Comparison of ENCODE assay signal across 8 cellular contexts in the genomic region with DNA sequence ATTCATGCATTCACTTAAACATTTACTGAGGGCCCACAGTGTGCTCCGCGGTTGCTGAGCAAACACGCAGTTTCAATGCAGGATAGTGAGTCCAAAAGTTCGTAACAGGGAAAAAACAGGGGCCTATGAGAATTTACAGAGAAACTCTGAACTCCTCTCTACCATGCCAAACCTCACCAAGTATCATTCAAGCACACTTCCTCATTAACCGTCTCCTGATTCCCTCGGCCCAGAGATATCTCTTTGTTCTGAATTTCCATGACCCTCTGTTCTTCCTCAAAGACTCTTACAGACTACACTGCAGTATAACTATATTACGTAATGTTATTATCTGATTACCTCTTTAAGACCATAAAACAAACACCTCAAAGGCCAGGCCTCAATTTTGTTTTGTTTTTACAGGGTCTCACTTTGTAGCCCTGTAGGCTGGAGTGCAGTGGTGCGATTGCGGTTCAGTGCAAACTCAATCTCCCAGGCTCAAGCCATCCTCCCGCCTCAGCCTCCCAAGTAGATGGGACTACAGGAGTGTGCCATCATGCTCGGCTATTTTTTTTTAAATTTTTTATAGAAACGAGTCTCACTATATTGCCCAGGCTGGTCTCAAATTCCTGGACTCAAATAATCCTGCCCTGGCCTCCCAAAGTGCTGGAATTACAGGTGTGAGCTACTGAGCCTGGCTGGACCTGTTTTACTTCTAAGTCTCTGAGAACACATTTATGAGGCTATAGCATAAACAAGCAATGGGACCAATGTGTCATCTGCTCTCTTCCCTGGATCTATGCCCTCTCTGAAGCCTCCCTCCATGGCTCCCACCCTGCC. TPM values are rescaled to one million over a fixed set of nuclear protein-coding genes. Genes with fewer than 3 reads are reported as not detected.
DNase-seq lines count a peak whose midpoint lies in the region; ATAC-seq and TF ChIP-seq lines count a peak whose summit lies in the region.

No MANE protein-coding gene starts in this region.

- H3K27me3 ChIP-seq in CD8-positive, alpha-beta memory T cell (ENCODE audit: insufficient read depth, low read length, poor library complexity, severe bottlenecking), result no peaks in the 10 kb centered on the region
- no peaks in the 10 kb centered on the region for H3K27me3 ChIP-seq in gastroesophageal sphincter

- peaks cover 56% of the 10 kb centered on the region for H3K4me1 ChIP-seq in CD8-positive, alpha-beta memory T cell (ENCODE audit: insufficient read depth, low read length)
- peaks cover 13 to 57% (median 36%) of the 10 kb centered on the region in 3 donors for H3K4me1 ChIP-seq in gastroesophageal sphincter

- peaks cover 10 to 57% (median 13%) of the 10 kb centered on the region in 3 donors for H3K36me3 Mint-ChIP-seq in CD8-positive, alpha-beta memory T cell
- H3K36me3 Mint-ChIP-seq in activated naive CD8-positive, alpha-beta T cell, result peaks cover 24% of the 10 kb centered on the region
- peaks cover 14% of the 10 kb centered on the region for H3K36me3 Mint-ChIP-seq in mesothelial cell of epicardium

- WGBS in gastroesophageal sphincter (ENCODE audit: low coverage in 1 of 2), 2 donors, result 69 to 75% methylated on average over 11 to 12 of the region's 12 CpGs

- no peak for TF ChIP-seq POLR2A in gastroesophageal sphincter (IDR thresholded peaks at IDR 0.05)

- POLR2A ChIA-PET in CD8-positive, alpha-beta memory T cell (lab: Charles Lee), result no interaction called here

- peak overlapping the region; percentile 30 for H3K27ac ChIP-seq in CD8-positive, alpha-beta memory T cell (ENCODE audit: low read depth, low read length)
- H3K27ac ChIP-seq in KOPT-K1 (ENCODE audit: low read depth, low read length, poor library complexity, severe bottlenecking) (peak overlapping the region; percentile 92), gastroesophageal sphincter (peak overlapping the region in 1 of 4 donors; percentile 9)

- no peaks in the 10 kb centered on the region for H3K9me3 ChIP-seq in CD8-positive, alpha-beta memory T cell (ENCODE audit: low read length)
- H3K9me3 ChIP-seq in KOPT-K1 (ENCODE audit: insufficient read depth, low read length, poor library complexity, severe bottlenecking) (no peaks in the 10 kb centered on the region), gastroesophageal sphincter (no peaks in the 10 kb centered on the region)

- peak overlapping the region; percentile 46 for H3K4me3 ChIP-seq in CD8-positive, alpha-beta memory T cell (ENCODE audit: low read length)
- H3K4me3 ChIP-seq in gastroesophageal sphincter, result peak overlapping the region in 1 of 2 donors; percentile 18

- peaks cover 18% of the 10 kb centered on the region for H3K36me3 ChIP-seq in CD8-positive, alpha-beta memory T cell (ENCODE audit: insufficient read depth, low read length)
- H3K36me3 ChIP-seq in KOPT-K1 (ENCODE audit: insufficient read depth, low read length) (peaks cover 31% of the 10 kb centered on the region), gastroesophageal sphincter (peaks cover 0 to 61% of the 10 kb centered on the region in 2 donors)

- no peaks in the 10 kb centered on the region for H3K27me3 Mint-ChIP-seq in CD8-positive, alpha-beta memory T cell
- no peaks in the 10 kb centered on the region for H3K27me3 Mint-ChIP-seq in activated naive CD8-positive, alpha-beta T cell
- H3K27me3 Mint-ChIP-seq in mesothelial cell of epicardium (ENCODE audit: low read depth), result no peaks in the 10 kb centered on the region

- no peak for TF ChIP-seq EP300 in gastroesophageal sphincter (IDR thresholded peaks at IDR 0.05)

- TF ChIP-seq CTCF in mesothelial cell of epicardium (IDR thresholded peaks at IDR 0.05; ENCODE audit: unreplicated experiment), result no peak
- TF ChIP-seq CTCF in gastroesophageal sphincter (IDR thresholded peaks at IDR 0.05), result no peak

- H3K4me1 Mint-ChIP-seq in CD8-positive, alpha-beta memory T cell, result peaks cover 60 to 79% (median 74%) of the 10 kb centered on the region in 3 donors
- H3K4me1 Mint-ChIP-seq in activated naive CD8-positive, alpha-beta T cell (ENCODE audit: low read depth), result peaks cover 64% of the 10 kb centered on the region
- H3K4me1 Mint-ChIP-seq in mesothelial cell of epicardium, result peaks cover 57% of the 10 kb centered on the region

- peak overlapping the region; percentile 2 to 94 (median 52) for H3K27ac Mint-ChIP-seq in CD8-positive, alpha-beta memory T cell
- H3K27ac Mint-ChIP-seq in activated naive CD8-positive, alpha-beta T cell, result peak overlapping the region; percentile 91
- peak overlapping the region; percentile 44 for H3K27ac Mint-ChIP-seq in mesothelial cell of epicardium

- no peak for ATAC-seq in gastroesophageal sphincter
- ATAC-seq in GM18519 (IDR thresholded peaks at IDR 0.05; ENCODE audit: low FRiP score, unreplicated experiment), result no peak

- CTCF ChIA-PET in CD8-positive, alpha-beta memory T cell (lab: Charles Lee), result interaction anchor here (1.0 to 1.5 kb wide), 4 partner anchors 19 to 185 kb away, joined by 3 read pairs; no protein-coding TSS in a partner anchor

- no peak for DNase-seq in CD8-positive, alpha-beta memory T cell
- DNase-seq in mesothelial cell of epicardium (ENCODE audit: low spot score in 2 of 2, unreplicated experiment in 2 of 2), result no peak
- no peak for DNase-seq in stimulated activated naive CD4-positive, alpha-beta T cell (lab: John Stamatoyannopoulos, UW)
- no peak for DNase-seq in activated CD4-positive, CD25-positive, alpha-beta regulatory T cell treated with anti-CD3 and anti-CD28 coated beads, Interleukin-2, amount 50 U/mL, for 72 hours

- H3K4me3 Mint-ChIP-seq in CD8-positive, alpha-beta memory T cell, result peak overlapping the region; percentile 12 to 75 (median 65)
- peak overlapping the region; percentile 99 for H3K4me3 Mint-ChIP-seq in activated naive CD8-positive, alpha-beta T cell
- H3K4me3 Mint-ChIP-seq in mesothelial cell of epicardium, result peak overlapping the region; percentile 25

- H3K9me3 Mint-ChIP-seq in CD8-positive, alpha-beta memory T cell, result no peaks in the 10 kb centered on the region
- no peaks in the 10 kb centered on the region for H3K9me3 Mint-ChIP-seq in activated naive CD8-positive, alpha-beta T cell (ENCODE audit: low read depth)
- H3K9me3 Mint-ChIP-seq in mesothelial cell of epicardium, result no peaks in the 10 kb centered on the region

RNA-seq across cellular contexts. Expression of a gene that starts 3.6 kb away (rescaled TPM):
- total RNA-seq in CD8-positive, alpha-beta memory T cell, result 10 to 100 TPM; 36.7 to 36.8 TPM
- 18.9 TPM for polyA plus RNA-seq in CD8-positive, alpha-beta memory T cell
- total RNA-seq in mesothelial cell of epicardium (54.1 to 55.9 TPM (median 55.6 TPM) in 3 replicates), gastroesophageal sphincter (10 to 100 TPM; 11.2 to 34.7 (median 20.3) TPM)

RNA-seq across cellular contexts. Expression of a gene that starts 3.7 kb away (rescaled TPM):
- 10 to 100 TPM; 32.8 to 33.3 TPM for total RNA-seq in CD8-positive, alpha-beta memory T cell
- polyA plus RNA-seq in CD8-positive, alpha-beta memory T cell, result 28.5 TPM
- total RNA-seq in mesothelial cell of epicardium (23.5 to 25.2 TPM (median 24.1 TPM) in 3 replicates), gastroesophageal sphincter (10 to 100 TPM; 16.7 to 30.0 (median 23.5) TPM)

RNA-seq across cellular contexts. Expression of a gene that starts 32.3 kb away (rescaled TPM):
- total RNA-seq in CD8-positive, alpha-beta memory T cell, result 10 to 100 TPM; 53.9 to 58.8 TPM
- polyA plus RNA-seq in CD8-positive, alpha-beta memory T cell, result 41.5 TPM
- 36.4 to 39.3 TPM (median 37.9 TPM) in 3 replicates for total RNA-seq in mesothelial cell of epicardium
- total RNA-seq in gastroesophageal sphincter, result 10 to 100 TPM; 20.3 to 38.3 (median 21.6) TPM

RNA-seq across cellular contexts. Expression of a gene that starts 50.9 kb away (rescaled TPM):
- 10 to 100 TPM; 13.1 to 14.2 TPM for total RNA-seq in CD8-positive, alpha-beta memory T cell
- polyA plus RNA-seq in CD8-positive, alpha-beta memory T cell, result 4.1 TPM
- total RNA-seq in mesothelial cell of epicardium (1.9 to 2.6 TPM (median 2.5 TPM) in 3 replicates), gastroesophageal sphincter (1 to 10 TPM; 1.0 to 1.4 (median 1.2) TPM)

Comparison
In these comparisons a context has a peak if more than half of its experiments do, and no peak if none do; other contexts are left out.
1. H3K4me3 Mint-ChIP-seq: peak in every context shown above with its lines; median percentile 99 in activated naive CD8-positive, alpha-beta T cell; 65 in CD8-positive, alpha-beta memory T cell; 25 in mesothelial cell of epicardium.